ENCODE assay signal across 31 cellular contexts in genomic region chr6:122202576-122203137, GRCh38.
DNase-seq lines count a peak whose midpoint lies in the region; ATAC-seq and TF ChIP-seq lines count a peak whose summit lies in the region.
"Had no signal": no experiment of that assay in that cellular context is flagged by ENCODE, and none has a peak within 500 bp of the region (broad histone marks: within the 10 kb centered on the region; RNA-seq: fewer than 3 reads in every experiment).

No MANE protein-coding gene starts in this region.

- H3K36me3 ChIP-seq in HCT116 (ENCODE audit: control insufficient read depth in 1 of 2, insufficient read depth in 2 of 2, low read length in 2 of 2): no peaks in the 10 kb centered on the region
- H3K36me3 ChIP-seq: breast epithelium, pancreas, uterus had no signal

- H3K4me2 ChIP-seq in HCT116 (ENCODE audit: low read length): no peak overlapping the region
- H3K4me2 ChIP-seq: hepatocyte, smooth muscle cell had no signal

- DNase-seq in AG10803 (ENCODE audit: low read depth) (peak; percentile 10), HCT116 (ENCODE audit: low read depth, low spot score) (no peak), SK-MEL-5 (ENCODE audit: low read depth, low spot score) (peak; percentile 23), islet precursor cell (peak; percentile 55), NCI-H2171 (lab: John Stamatoyannopoulos, UW) (no peak), GM13976 (ENCODE audit: low spot score) (no peak), DMS114 treated with DMSO at 0.1 percent for 48 hours (lab: John Stamatoyannopoulos, UW; ENCODE audit: unreplicated experiment) (no peak), ACHN (no peak)
- DNase-seq: activated CD4-positive, alpha-beta T cell treated with anti-CD3 and anti-CD28 coated beads for 4 hours; activated T-cell treated with anti-CD3 and anti-CD28 coated beads for 4 hours; DMS153; effector CD4-positive, alpha-beta T cell; KG1; mammary epithelial cell; MM.1S; NCI-H1105 treated with DMSO at 0.1 percent for 48 hours; NCI-H1930; NCI-H2227 treated with DMSO at 0.1 percent for 48 hours; NCI-H526; nephron progenitor cell; NK-92 treated with Interleukin-12 subunit alpha and Interleukin-12 subunit beta, amount 100 ng/mL, for 24 hours; pancreas; PC-3; retina; Right ventricle myocardium superior; stimulated activated naive CD4-positive, alpha-beta T cell treated with Interleukin-2 at 50 U/mL for 16 hours; uterus had no signal

- TF ChIP-seq CTCF in AG10803 (conservative IDR thresholded peaks at IDR 0.05; ENCODE audit: low read length) (no peak), HCT116 (IDR thresholded peaks at IDR 0.05 in 2 of 3, conservative IDR thresholded peaks at IDR 0.05 in 1 of 3; ENCODE audit: borderline replicate concordance in 1 of 3, insufficient read depth in 1 of 3, low read depth in 2 of 3, low read length in 2 of 3) (no peak), GM13976 (IDR thresholded peaks at IDR 0.05; ENCODE audit: borderline replicate concordance, control extremely low read depth, extremely low read depth, insufficient read depth, missing control alignments) (no peak)

- H4K20me1 ChIP-seq in HCT116 (ENCODE audit: insufficient read depth): no peaks in the 10 kb centered on the region

- no peak overlapping the region for H3K27ac ChIP-seq in HCT116 (ENCODE audit: low read depth, low read length)
- H3K27ac ChIP-seq: breast epithelium, hepatocyte, pancreas, uterus had no signal

- RAD21 ChIA-PET in HCT116 (lab: Charles Lee; ENCODE audit: low non-redundant PET in 1 of 2, low total read pairs in 2 of 2, uncharacterized antibody in 2 of 2, unreplicated experiment in 2 of 2): no interaction called here

- ATAC-seq in HCT116: peak; percentile 62
- ATAC-seq: activated naive CD4-positive, alpha-beta T cell treated with anti-CD3 and anti-CD28 coated beads, Interleukin-2, amount 50 U/mL, for 72 hours; pancreas; PC-3 had no signal

- BruUV-seq in HCT116 (replicated peaks; lab: Mats Ljungman, UMichigan): no TSS peak

- H2AFZ ChIP-seq in HCT116 (ENCODE audit: low read depth, low read length, poor library complexity, severe bottlenecking): peak overlapping the region; percentile 32
- H2AFZ ChIP-seq: hepatocyte had no signal

- TF ChIP-seq RAD21 in HCT116 (IDR thresholded peaks at IDR 0.05; ENCODE audit: low read depth): no peak

- POLR2A ChIA-PET in HCT116 (lab: Charles Lee): no interaction called here

- in situ Hi-C loops in SK-MEL-5 (cut with HindIII; ENCODE audit: low pct_unique_long_range_greater_than_20kb, low sequenced_read_pairs) (no loop called here), GM13976 (cut with MboI; ENCODE audit: low sequenced_read_pairs, unreplicated experiment) (no loop called here), ACHN (cut with HindIII; ENCODE audit: low pct_ligation_motif_present, low pct_unique_long_range_greater_than_20kb, low sequenced_read_pairs) (no loop called here)

- H3K9me3 ChIP-seq in HCT116 (ENCODE audit: control insufficient read depth in 1 of 2, insufficient read depth in 1 of 2, low read depth in 1 of 2, low read length in 2 of 2): no peaks in the 10 kb centered on the region
- H3K9me3 ChIP-seq: breast epithelium, pancreas, uterus had no signal

- CTCF ChIA-PET in HCT116 (lab: Charles Lee): no interaction called here

- H3K4me1 ChIP-seq in HCT116 (ENCODE audit: control insufficient read depth in 1 of 2, insufficient read depth in 2 of 2, low read length in 2 of 2): no peaks in the 10 kb centered on the region
- H3K4me1 ChIP-seq: breast epithelium, pancreas, uterus had no signal

- no peaks in the 10 kb centered on the region for H3K79me2 ChIP-seq in HCT116 (ENCODE audit: insufficient read depth, low read length)
- H3K79me2 ChIP-seq: hepatocyte had no signal

- H3K27me3 ChIP-seq in HCT116 (ENCODE audit: insufficient read depth, low read length): no peaks in the 10 kb centered on the region
- H3K27me3 ChIP-seq: breast epithelium, hepatocyte, pancreas, uterus had no signal

- peaks cover 3% of the 10 kb centered on the region for H3K9me2 ChIP-seq in HCT116 (ENCODE audit: insufficient read depth)

- H3K4me3 ChIP-seq in AG10803 (ENCODE audit: low read length): no peak overlapping the region
- H3K4me3 ChIP-seq in HCT116 (replicated peaks in 1 of 2; ENCODE audit: low read depth in 1 of 2, low read length in 2 of 2): no peak overlapping the region
- H3K4me3 ChIP-seq: breast epithelium, hepatocyte, pancreas, smooth muscle cell, uterus had no signal

- no peak for TF ChIP-seq POLR2A in HCT116 (IDR thresholded peaks at IDR 0.05; ENCODE audit: borderline replicate concordance, extremely low read depth, insufficient read depth, insufficient read length)

- no peak overlapping the region for H3K9ac ChIP-seq in HCT116 (ENCODE audit: low read length)

- intact Hi-C loops in HCT116 (cut with micrococcal nuclease): no loop called here

TF ChIP-seq in HCT116, 20 proteins besides CTCF, POLR2A, EP300 and RAD21:
- TF ChIP-seq FOSL1 (IDR thresholded peaks at IDR 0.05; ENCODE audit: low read depth): no peak
- TF ChIP-seq ZNF274 (IDR thresholded peaks at IDR 0.05; ENCODE audit: low read depth, low read length): no peak
- TF ChIP-seq MAX (IDR thresholded peaks at IDR 0.05): no peak
- no peak for TF ChIP-seq EZH2phosphoT487 (IDR thresholded peaks at IDR 0.05; ENCODE audit: borderline replicate concordance)
- TF ChIP-seq POLR2AphosphoS5 (IDR thresholded peaks at IDR 0.05; ENCODE audit: low read depth, low read length): no peak
- no peak for TF ChIP-seq ZFX (IDR thresholded peaks at IDR 0.05)
- no peak for TF ChIP-seq REST (IDR thresholded peaks at IDR 0.05; ENCODE audit: low read depth)
- no peak for TF ChIP-seq JUND (IDR thresholded peaks at IDR 0.05)
- no peak for TF ChIP-seq YY1 (IDR thresholded peaks at IDR 0.05; ENCODE audit: extremely low read depth, insufficient replicate concordance, low read depth, low read length)
- TF ChIP-seq ATF3 (IDR thresholded peaks at IDR 0.05): no peak
- TF ChIP-seq EZH2 (IDR thresholded peaks at IDR 0.05): no peak
- TF ChIP-seq SIN3A (IDR thresholded peaks at IDR 0.05; ENCODE audit: low read depth): no peak
- no peak for TF ChIP-seq SP1 (IDR thresholded peaks at IDR 0.05; ENCODE audit: low read depth)
- TF ChIP-seq CBX3 (IDR thresholded peaks at IDR 0.05; ENCODE audit: low read depth): no peak
- TF ChIP-seq ELF1 (IDR thresholded peaks at IDR 0.05; ENCODE audit: borderline replicate concordance, low read depth): no peak
- no peak for TF ChIP-seq TCF7L2 (IDR thresholded peaks at IDR 0.05; ENCODE audit: borderline replicate concordance, extremely low read depth, insufficient read depth, insufficient read length)
- no peak for TF ChIP-seq SRF (IDR thresholded peaks at IDR 0.05; ENCODE audit: low read depth)
- no peak for TF ChIP-seq CEBPB (IDR thresholded peaks at IDR 0.05; ENCODE audit: low read depth)
- no peak for TF ChIP-seq ZBTB33 (IDR thresholded peaks at IDR 0.05; ENCODE audit: extremely low read depth, insufficient replicate concordance, low read length)

Comparison
In these comparisons a context has a peak if more than half of its experiments do, and no peak if none do; other contexts are left out.
1. DNase-seq: peak in AG10803 (single experiment), SK-MEL-5 (single experiment) and islet precursor cell (single experiment); none in HCT116 (single experiment), NCI-H2171 (single experiment), GM13976 (single experiment), DMS114 treated with DMSO at 0.1 percent for 48 hours (single experiment) and ACHN (single experiment).